Comparison of ENCODE assay signal across 21 cellular contexts in the genomic region with DNA sequence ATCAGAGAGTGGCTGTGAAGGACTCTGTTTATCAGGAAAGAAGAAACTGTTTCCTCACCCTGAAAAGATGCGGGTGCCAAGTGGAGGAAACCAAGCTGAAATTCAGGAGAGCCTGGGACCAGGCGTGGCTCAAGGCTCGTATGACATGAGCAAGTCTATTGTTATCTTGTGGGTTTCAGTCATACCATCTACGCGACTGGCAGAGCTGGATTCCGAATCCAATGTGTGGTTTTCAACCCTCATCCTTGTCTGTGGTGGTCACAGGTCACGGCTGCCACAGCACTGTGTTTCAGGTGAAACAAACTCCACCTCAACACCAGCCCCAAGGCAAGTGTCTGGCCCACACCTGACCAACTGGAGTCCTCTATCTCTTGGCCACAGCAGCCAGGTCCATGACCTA. TPM values are rescaled to one million over a fixed set of nuclear protein-coding genes. Genes with fewer than 3 reads are reported as not detected.
"Had no signal": no experiment of that assay in that cellular context is flagged by ENCODE, and none has a peak within 500 bp of the region (broad histone marks: within the 10 kb centered on the region; RNA-seq: fewer than 3 reads in every experiment).

No MANE protein-coding gene starts in this region.

- H3K36me3 Mint-ChIP-seq: activated naive CD8-positive, alpha-beta T cell had no signal

- H3K4me1 Mint-ChIP-seq: activated CD4-positive, alpha-beta memory T cell treated with anti-CD3 and anti-CD28 coated beads, Interleukin-2, amount 10 ng/mL, durations not matched to agents 7 days and 5 days; activated CD4-positive, alpha-beta T cell treated with anti-CD3 and anti-CD28 coated beads for 36 hours had no signal

- H3K4me3 ChIP-seq: PC-9, SK-N-MC had no signal

- H3K4me3 Mint-ChIP-seq: activated CD4-positive, alpha-beta memory T cell treated with anti-CD3 and anti-CD28 coated beads, Interleukin-2, amount 10 ng/mL, durations not matched to agents 7 days and 5 days; activated CD4-positive, alpha-beta T cell treated with anti-CD3 and anti-CD28 coated beads for 36 hours; activated naive CD8-positive, alpha-beta T cell had no signal

- H3K4me2 ChIP-seq: PC-9 had no signal

- DNase-seq: activated CD4-positive, alpha-beta memory T cell treated with anti-CD3 and anti-CD28 coated beads, Interleukin-2, amount 10 ng/mL, durations not matched to agents 7 days and 5 days; activated CD4-positive, alpha-beta T cell treated with anti-CD3 and anti-CD28 coated beads for 36 hours; activated CD4-positive, alpha-beta T cell treated with anti-CD3 and anti-CD28 coated beads, Interleukin-2, amount 50 U/mL, for 1 hour; activated CD4-positive, CD25-positive, alpha-beta regulatory T cell; activated CD8-positive, alpha-beta memory T cell treated with anti-CD3 and anti-CD28 coated beads, Interleukin-2, amount 50 U/mL, for 4 hours; amygdala; brain microvascular endothelial cell; NCI-H1048; NCI-H146; NCI-H187 treated with DMSO at 0.1 percent for 48 hours; NCI-H2081 treated with DMSO at 0.1 percent for 48 hours; NCI-H446; NCI-H524; PC-9; T-helper 1 cell had no signal

- H3K27me3 ChIP-seq: brain microvascular endothelial cell had no signal

- H3K27ac ChIP-seq: brain microvascular endothelial cell, PC-9, SK-N-MC, VCaP had no signal

- ATAC-seq: activated CD4-positive, alpha-beta T cell treated with anti-CD3 and anti-CD28 coated beads for 36 hours; Right ventricle myocardium inferior had no signal

- H3K36me3 ChIP-seq: brain microvascular endothelial cell had no signal

- H3K9me3 Mint-ChIP-seq: activated CD4-positive, alpha-beta memory T cell treated with anti-CD3 and anti-CD28 coated beads, Interleukin-2, amount 10 ng/mL, durations not matched to agents 7 days and 5 days had no signal

- H2AFZ ChIP-seq: PC-9 had no signal

RNA-seq across cellular contexts. Expression of a gene that starts 9.1 kb away (rescaled TPM):
- total RNA-seq: activated CD4-positive, alpha-beta memory T cell treated with anti-CD3 and anti-CD28 coated beads, Interleukin-2, amount 10 ng/mL, durations not matched to agents 7 days and 5 days; activated CD4-positive, alpha-beta T cell treated with anti-CD3 and anti-CD28 coated beads for 36 hours; PC-9; Right ventricle myocardium inferior; RPMI7951; T-helper 2 cell treated with Interferon-gamma antibody and Interleukin-4, amounts not matched to agents 100 ng/mL and 5 ng/mL, for 36 hours had no signal
